In the genomic region with DNA sequence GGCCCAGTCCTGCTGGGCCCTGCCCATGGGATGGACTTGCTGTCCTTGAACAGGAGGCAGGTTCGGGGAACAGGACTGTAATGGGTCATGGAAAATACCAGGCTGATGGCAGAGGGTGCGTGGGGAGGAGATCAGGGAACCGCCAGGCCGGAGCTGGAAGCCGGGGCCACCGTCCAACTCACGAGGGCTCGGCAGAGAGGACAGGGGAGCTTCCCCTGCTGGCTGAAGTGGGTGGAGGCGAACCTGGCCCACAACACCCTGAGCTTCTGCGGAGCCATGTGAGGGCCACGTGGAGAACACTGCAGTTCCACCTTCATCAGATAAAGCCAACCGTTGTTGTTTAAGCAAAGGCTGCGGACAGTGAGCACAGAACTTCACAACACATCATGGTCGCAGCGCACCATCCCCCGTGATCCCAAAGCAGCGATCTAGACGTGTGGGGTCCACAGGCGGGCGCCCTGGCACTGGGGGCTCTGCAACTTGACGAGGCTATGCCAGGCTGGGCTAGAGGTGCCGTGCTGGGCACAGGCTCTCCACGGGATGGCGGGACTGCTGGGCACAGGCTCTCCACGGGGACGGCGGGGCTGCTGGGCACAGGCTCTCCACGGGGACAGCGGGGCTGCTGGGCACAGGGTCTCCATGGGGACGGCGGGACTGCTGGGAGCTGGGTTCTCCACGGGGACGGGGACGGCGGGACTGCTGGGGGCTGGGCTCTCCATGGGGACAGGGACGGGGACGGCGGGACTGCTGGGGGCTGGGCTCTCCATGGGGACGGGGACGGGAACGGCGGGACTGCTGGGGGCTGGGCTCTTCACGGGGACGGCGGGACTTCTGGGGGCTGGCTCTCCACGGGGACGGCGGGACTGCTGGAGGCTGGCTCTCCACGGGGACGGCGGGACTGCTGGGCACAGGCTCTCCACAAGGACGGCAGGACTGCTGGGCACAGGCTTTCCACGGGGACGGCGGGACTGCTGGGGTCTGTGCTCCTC, we compare ENCODE assay signal across 2 cellular contexts.
TF ChIP-seq lines count a peak whose summit lies in the region.

No MANE protein-coding gene starts in this region.

TF ChIP-seq in K562, 482 proteins besides CTCF, POLR2A, EP300 and RAD21:
- TF ChIP-seq E2F6 (IDR thresholded peaks at IDR 0.05; ENCODE audit: borderline replicate concordance in 1 of 2, extremely low read depth in 1 of 2, insufficient read depth in 1 of 2, insufficient read length in 1 of 2, low read depth in 1 of 2, low read length in 1 of 2, poor library complexity in 1 of 2, severe bottlenecking in 1 of 2) (peak; percentile 19 to 31), MGA (IDR thresholded peaks at IDR 0.05) (peak; percentile 45), E2F3 (CRISPR knock-in tag; IDR thresholded peaks at IDR 0.05) (no peak), L3MBTL2 (IDR thresholded peaks at IDR 0.05) (peak; percentile 46; the same call in 1 of the 2 replicates)

TF ChIP-seq in HepG2, 621 proteins besides CTCF, POLR2A, EP300 and RAD21 (continued from another document):
- TF ChIP-seq, protein P1, sequence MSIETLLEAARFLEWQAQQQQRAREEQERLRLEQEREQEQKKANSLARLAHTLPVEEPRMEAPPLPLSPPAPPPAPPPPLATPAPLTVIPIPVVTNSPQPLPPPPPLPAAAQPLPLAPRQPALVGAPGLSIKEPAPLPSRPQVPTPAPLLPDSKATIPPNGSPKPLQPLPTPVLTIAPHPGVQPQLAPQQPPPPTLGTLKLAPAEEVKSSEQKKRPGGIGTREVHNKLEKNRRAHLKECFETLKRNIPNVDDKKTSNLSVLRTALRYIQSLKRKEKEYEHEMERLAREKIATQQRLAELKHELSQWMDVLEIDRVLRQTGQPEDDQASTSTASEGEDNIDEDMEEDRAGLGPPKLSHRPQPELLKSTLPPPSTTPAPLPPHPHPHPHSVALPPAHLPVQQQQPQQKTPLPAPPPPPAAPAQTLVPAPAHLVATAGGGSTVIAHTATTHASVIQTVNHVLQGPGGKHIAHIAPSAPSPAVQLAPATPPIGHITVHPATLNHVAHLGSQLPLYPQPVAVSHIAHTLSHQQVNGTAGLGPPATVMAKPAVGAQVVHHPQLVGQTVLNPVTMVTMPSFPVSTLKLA (IDR thresholded peaks at IDR 0.05): 0 out of 2 replicates have a peak, but pooled peaks have one; percentile 4
